In the genomic region with DNA sequence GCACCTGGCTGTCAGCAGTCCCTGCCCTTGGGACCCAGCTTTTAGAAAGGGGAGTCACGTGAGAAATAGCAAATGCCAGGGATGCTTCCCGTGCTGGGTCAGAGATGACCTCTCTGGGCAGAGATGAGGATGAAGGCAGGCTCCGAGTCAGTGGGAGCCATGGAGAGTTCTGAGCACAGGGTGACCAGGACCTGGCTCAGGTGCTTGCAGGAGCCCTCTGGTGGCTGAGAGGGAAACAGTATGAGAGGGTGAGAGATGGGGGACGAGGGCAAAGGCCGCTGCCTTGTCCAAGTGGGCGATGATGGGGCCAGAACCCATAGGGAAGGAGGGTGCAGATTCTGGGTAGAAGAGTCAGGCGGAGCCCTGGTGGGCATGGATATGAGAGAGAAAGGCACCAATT, we compare ENCODE assay signal across 11 cellular contexts. TPM values are rescaled to one million over a fixed set of nuclear protein-coding genes. Genes with fewer than 3 reads are reported as not detected.
A peak's percentile ranks its signal among the peaks of the same experiment; 100 is the strongest.
DNase-seq lines count a peak whose midpoint lies in the region; ATAC-seq, FAIRE-seq and TF ChIP-seq lines count a peak whose summit lies in the region.
"Had no signal": no experiment of that assay in that cellular context is flagged by ENCODE, and none has a peak within 500 bp of the region (broad histone marks: within the 10 kb centered on the region; RNA-seq: fewer than 3 reads in every experiment).

No MANE protein-coding gene starts in this region.

- H3K27ac Mint-ChIP-seq in nephron progenitor cell = peak overlapping the region; percentile 83

- H3K27me3 Mint-ChIP-seq in nephron progenitor cell (ENCODE audit: low read depth, poor library complexity) = no peaks in the 10 kb centered on the region

- no peak overlapping the region for H3K4me3 Mint-ChIP-seq in nephron progenitor cell

- TF ChIP-seq POLR2A in GM12891 (IDR thresholded peaks at IDR 0.05; ENCODE audit: low read depth, low read length) = no peak

- no peak overlapping the region for H3K4me3 ChIP-seq in cardiac fibroblast (replicated peaks in 1 of 2; ENCODE audit: low read depth in 2 of 2, low read length in 2 of 2)
- H3K4me3 ChIP-seq: heart left ventricle had no signal

- no peak for ATAC-seq in GM18519 (IDR thresholded peaks at IDR 0.05; ENCODE audit: low FRiP score, unreplicated experiment)

- H3K9me3 Mint-ChIP-seq in nephron progenitor cell = no peaks in the 10 kb centered on the region

- peak; percentile 28; the same call in 1 of the 2 replicates for TF ChIP-seq CTCF in LNCAP (IDR thresholded peaks at IDR 0.05)
- TF ChIP-seq CTCF in cardiac fibroblast (IDR thresholded peaks at IDR 0.05; ENCODE audit: low read depth, low read length) = peak; percentile 29
- TF ChIP-seq CTCF in nephron progenitor cell (IDR thresholded peaks at IDR 0.05) = no peak

- peaks cover 41% of the 10 kb centered on the region for H3K36me3 Mint-ChIP-seq in nephron progenitor cell (ENCODE audit: low read depth)

- peak; percentile 33 for DNase-seq in EL
- DNase-seq in cardiac fibroblast (ENCODE audit: low read depth in 2 of 2) = peak in 1 of 2 donors; percentile 21
- DNase-seq in nephron progenitor cell = no peak
- DNase-seq in Kasumi-1 (lab: John Stamatoyannopoulos, UW) = no peak
- no peak for DNase-seq in GM12891 (ENCODE audit: insufficient read length, low spot score)
- no peak for DNase-seq in NCI-H1048 (lab: John Stamatoyannopoulos, UW)
- DNase-seq: KBM-7, RPMI8226 had no signal

- FAIRE-seq in GM12891 (lab: Jason Lieb, UNC) = no peak

- peaks cover 15% of the 10 kb centered on the region for H3K4me1 Mint-ChIP-seq in nephron progenitor cell

TF ChIP-seq in GM12891, 5 proteins besides CTCF, POLR2A, EP300 and RAD21:
- TF ChIP-seq TAF1 (IDR thresholded peaks at IDR 0.05; ENCODE audit: low read depth, low read length) (no peak), POLR2AphosphoS5 (IDR thresholded peaks at IDR 0.05; ENCODE audit: low read depth, low read length) (no peak), POU2F2 (IDR thresholded peaks at IDR 0.05; ENCODE audit: low read depth, low read length) (no peak), SPI1 (IDR thresholded peaks at IDR 0.05; ENCODE audit: low read depth, low read length) (no peak), PAX5 (IDR thresholded peaks at IDR 0.05; ENCODE audit: insufficient read depth, low read length, severe bottlenecking) (no peak)
TF ChIP-seq in GM12891: peak in this region for 0.

RNA-seq across cellular contexts. Expression of a gene that starts 15.8 kb away (rescaled TPM):
- polyA plus RNA-seq in GM12891 (2012; ENCODE audit: low read depth, missing spikeins) = 12.4 TPM

RNA-seq across cellular contexts. Expression of a gene that starts 28.0 kb away (rescaled TPM):
- 5.8 TPM for polyA plus RNA-seq in GM12891 (2012; ENCODE audit: low read depth, missing spikeins)

RNA-seq across cellular contexts. Expression of a gene that starts 51.2 kb away (rescaled TPM):
- polyA plus RNA-seq in GM12891 (2012; ENCODE audit: low read depth, missing spikeins) = 55.0 TPM
